In the genomic region with DNA sequence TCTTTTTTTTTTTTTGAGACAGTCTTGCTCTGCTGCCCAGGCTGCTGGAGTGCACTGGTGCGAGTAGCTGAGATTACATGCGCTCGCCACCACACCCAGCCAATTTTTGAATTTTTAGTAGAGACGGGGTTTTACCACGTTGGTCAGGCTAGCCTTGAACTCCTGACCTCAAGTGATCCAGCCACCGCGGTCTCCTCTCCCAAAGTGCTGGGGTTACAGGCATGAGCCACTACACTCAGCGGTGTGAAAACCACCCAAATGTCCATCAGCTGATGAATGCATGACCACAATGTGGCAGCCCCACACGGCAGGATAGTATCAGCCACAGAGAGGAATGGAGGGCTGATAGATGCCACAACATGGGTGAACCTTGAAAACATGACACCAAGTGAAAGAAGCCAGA, we compare ENCODE assay signal across 8 cellular contexts. TPM values are rescaled to one million over a fixed set of nuclear protein-coding genes. Genes with fewer than 3 reads are reported as not detected.
DNase-seq lines count a peak whose midpoint lies in the region; ATAC-seq lines count a peak whose summit lies in the region.

No MANE protein-coding gene starts in this region.

- H3K36me3 Mint-ChIP-seq in activated T-cell treated with anti-CD3 and anti-CD28 coated beads, Interleukin-2, amount 50 U/mL, for 4 hours (ENCODE audit: insufficient read depth), result peaks cover 6% of the 10 kb centered on the region
- peaks cover 37% of the 10 kb centered on the region for H3K36me3 Mint-ChIP-seq in stimulated activated effector memory CD8-positive, alpha-beta T cell treated with anti-CD3 and anti-CD28 coated beads, Interleukin-12 subunit alpha, Interleukin-12 subunit beta, amount 100 ng/mL, for 72 hours

- H3K4me1 Mint-ChIP-seq in activated T-cell treated with anti-CD3 and anti-CD28 coated beads, Interleukin-2, amount 50 U/mL, for 4 hours (ENCODE audit: low read depth), result peaks cover 20% of the 10 kb centered on the region
- peaks cover 30% of the 10 kb centered on the region for H3K4me1 Mint-ChIP-seq in stimulated activated effector memory CD8-positive, alpha-beta T cell treated with anti-CD3 and anti-CD28 coated beads, Interleukin-12 subunit alpha, Interleukin-12 subunit beta, amount 100 ng/mL, for 72 hours

- H3K27me3 Mint-ChIP-seq in activated T-cell treated with anti-CD3 and anti-CD28 coated beads, Interleukin-2, amount 50 U/mL, for 4 hours (ENCODE audit: low read depth), result no peaks in the 10 kb centered on the region

- H3K9me3 Mint-ChIP-seq in activated T-cell treated with anti-CD3 and anti-CD28 coated beads, Interleukin-2, amount 50 U/mL, for 4 hours, result no peaks in the 10 kb centered on the region
- H3K9me3 Mint-ChIP-seq in stimulated activated effector memory CD8-positive, alpha-beta T cell treated with anti-CD3 and anti-CD28 coated beads, Interleukin-12 subunit alpha, Interleukin-12 subunit beta, amount 100 ng/mL, for 72 hours, result no peaks in the 10 kb centered on the region

- ATAC-seq in HG03175 (IDR thresholded peaks at IDR 0.05; ENCODE audit: unreplicated experiment), result peak; percentile 50
- ATAC-seq in activated T-cell treated with anti-CD3 and anti-CD28 coated beads, Interleukin-2, amount 50 U/mL, for 4 hours, result peak; percentile 28 to 47
- ATAC-seq in stimulated activated effector memory CD8-positive, alpha-beta T cell treated with anti-CD3 and anti-CD28 coated beads, Interleukin-12 subunit alpha, Interleukin-12 subunit beta, amount 100 ng/mL, for 72 hours, result peak; percentile 94

- H3K27ac Mint-ChIP-seq in stimulated activated effector memory CD8-positive, alpha-beta T cell treated with anti-CD3 and anti-CD28 coated beads, Interleukin-12 subunit alpha, Interleukin-12 subunit beta, amount 100 ng/mL, for 72 hours, result peak overlapping the region; percentile 8

- DNase-seq in activated CD8-positive, alpha-beta memory T cell treated with anti-CD3 and anti-CD28 coated beads for 24 hours, result peak; percentile 72
- DNase-seq in activated CD8-positive, alpha-beta memory T cell treated with anti-CD3 and anti-CD28 coated beads, Interleukin-2, amount 50 U/mL, for 4 hours, result no peak
- no peak for DNase-seq in activated T-cell treated with anti-CD3 and anti-CD28 coated beads, Interleukin-2, amount 50 U/mL, for 4 hours
- peak; percentile 59 to 88 for DNase-seq in stimulated activated effector memory CD8-positive, alpha-beta T cell treated with anti-CD3 and anti-CD28 coated beads, Interleukin-12 subunit alpha, Interleukin-12 subunit beta, amount 100 ng/mL, for 72 hours (ENCODE audit: low spot score in 2 of 2)
- DNase-seq in anterior cingulate cortex (lab: John Stamatoyannopoulos, UW) (no peak), CD1c-positive myeloid dendritic cell (ENCODE audit: extremely low spot score) (no peak), OCI-M2 (lab: John Stamatoyannopoulos, UW; ENCODE audit: unreplicated experiment) (no peak)

- peak overlapping the region; percentile 81 for H3K4me3 Mint-ChIP-seq in activated T-cell treated with anti-CD3 and anti-CD28 coated beads, Interleukin-2, amount 50 U/mL, for 4 hours
- H3K4me3 Mint-ChIP-seq in stimulated activated effector memory CD8-positive, alpha-beta T cell treated with anti-CD3 and anti-CD28 coated beads, Interleukin-12 subunit alpha, Interleukin-12 subunit beta, amount 100 ng/mL, for 72 hours, result peak overlapping the region; percentile 77

RNA-seq across cellular contexts. Expression of a gene that starts 2.1 kb away (rescaled TPM):
- total RNA-seq in activated T-cell treated with anti-CD3 and anti-CD28 coated beads, Interleukin-2, amount 50 U/mL, for 4 hours, result 10 to 100 TPM; 29.5 to 53.5 (median 30.8) TPM

RNA-seq across cellular contexts. Expression of a gene that starts 25.2 kb away (rescaled TPM):
- total RNA-seq in activated T-cell treated with anti-CD3 and anti-CD28 coated beads, Interleukin-2, amount 50 U/mL, for 4 hours, result 10 to 100 TPM; 66.3 to 99.5 (median 98.0) TPM

RNA-seq across cellular contexts. Expression of a gene that starts 25.5 kb away (rescaled TPM):
- 10 to 100 TPM in 1 of 3 donors, 1 to 10 TPM in 2; 8.9 to 10.6 (median 9.2) TPM for total RNA-seq in activated T-cell treated with anti-CD3 and anti-CD28 coated beads, Interleukin-2, amount 50 U/mL, for 4 hours

RNA-seq across cellular contexts. Expression of a gene that starts 29.9 kb away (rescaled TPM):
- 10 to 100 TPM in 2 of 3 donors, 1 to 10 TPM in 1; 7.3 to 12.2 (median 11.1) TPM for total RNA-seq in activated T-cell treated with anti-CD3 and anti-CD28 coated beads, Interleukin-2, amount 50 U/mL, for 4 hours

RNA-seq across cellular contexts. Expression of a gene that starts 57.3 kb away (rescaled TPM):
- total RNA-seq in activated T-cell treated with anti-CD3 and anti-CD28 coated beads, Interleukin-2, amount 50 U/mL, for 4 hours, result 10 to 100 TPM; 19.4 to 34.4 (median 21.5) TPM

Comparison
In these comparisons a context has a peak if more than half of its experiments do, and no peak if none do; other contexts are left out.
1. DNase-seq: peak in activated CD8-positive, alpha-beta memory T cell treated with anti-CD3 and anti-CD28 coated beads for 24 hours (single experiment) and stimulated activated effector memory CD8-positive, alpha-beta T cell treated with anti-CD3 and anti-CD28 coated beads, Interleukin-12 subunit alpha, Interleukin-12 subunit beta, amount 100 ng/mL, for 72 hours (2 of 2); none in activated CD8-positive, alpha-beta memory T cell treated with anti-CD3 and anti-CD28 coated beads, Interleukin-2, amount 50 U/mL, for 4 hours (single experiment), activated T-cell treated with anti-CD3 and anti-CD28 coated beads, Interleukin-2, amount 50 U/mL, for 4 hours (single experiment), anterior cingulate cortex (0 of 58), CD1c-positive myeloid dendritic cell (single experiment) and OCI-M2 (single experiment).
2. ATAC-seq: peak in every context shown above with its lines; median percentile 94 in stimulated activated effector memory CD8-positive, alpha-beta T cell treated with anti-CD3 and anti-CD28 coated beads, Interleukin-12 subunit alpha, Interleukin-12 subunit beta, amount 100 ng/mL, for 72 hours; 50 in HG03175; 38 in activated T-cell treated with anti-CD3 and anti-CD28 coated beads, Interleukin-2, amount 50 U/mL, for 4 hours.